In the genomic region with DNA sequence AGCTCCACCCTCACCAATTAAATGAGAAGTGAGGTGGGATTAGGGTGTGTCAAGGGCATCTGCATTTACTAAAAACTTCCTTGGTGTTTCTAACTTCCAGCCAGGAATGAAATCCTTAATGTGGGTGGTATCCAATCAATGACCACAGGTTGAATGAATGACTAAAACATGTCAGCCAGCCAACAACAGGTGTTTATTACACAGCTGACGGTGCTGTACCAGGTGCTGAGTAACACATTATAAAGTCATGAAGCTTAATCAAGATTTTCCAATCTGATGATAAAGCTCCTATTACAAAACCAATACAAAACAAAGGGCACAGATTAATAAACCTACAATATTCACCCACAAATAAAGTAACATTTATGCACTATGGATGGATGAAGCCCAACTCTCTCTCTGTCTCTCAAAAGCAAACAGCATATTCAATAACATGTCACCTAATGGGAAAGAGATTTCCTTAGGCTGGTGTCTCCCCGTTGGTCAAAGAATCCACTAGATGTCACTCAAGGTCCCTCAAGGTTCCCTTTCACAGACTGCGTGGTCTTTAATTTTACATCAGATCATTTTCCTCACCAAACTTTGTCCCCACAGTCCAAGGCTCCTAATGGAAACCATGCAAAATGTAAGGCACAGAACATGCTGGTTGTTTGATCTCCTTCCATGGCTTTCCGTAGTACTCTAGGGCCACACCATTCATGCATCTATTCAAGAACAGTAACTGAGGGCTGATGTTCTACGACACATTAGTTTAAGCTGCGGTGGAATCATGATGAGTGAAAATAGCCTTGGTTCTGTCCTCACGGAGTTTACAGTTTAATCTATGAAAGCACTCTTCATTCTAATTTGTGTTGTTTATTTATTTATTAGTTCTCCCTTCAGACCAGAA, we compare ENCODE assay signal across 8 cellular contexts. TPM values are rescaled to one million over a fixed set of nuclear protein-coding genes. Genes with fewer than 3 reads are reported as not detected.
DNase-seq lines count a peak whose midpoint lies in the region; ATAC-seq and TF ChIP-seq lines count a peak whose summit lies in the region.

No MANE protein-coding gene starts in this region.

- DNase-seq in CD4-positive, CD25-positive, alpha-beta regulatory T cell = peak; percentile 22 to 69 (median 58)
- DNase-seq in GM12865 (ENCODE audit: low read depth) (peak; percentile 59), HL-60 (ENCODE audit: low read depth in 1 of 2, low spot score in 1 of 2) (peak in 1 of 2 experiments; percentile 40), RPMI8226 (peak; percentile 50), dorsolateral prefrontal cortex (peak in 1 of 10 donors; percentile 30), memory B cell (ENCODE audit: low spot score in 2 of 2) (peak in 1 of 2 donors; percentile 25), NCI-H226 (no peak)
- DNase-seq in activated CD4-positive, CD25-positive, alpha-beta regulatory T cell treated with anti-CD3 and anti-CD28 coated beads, Interleukin-2, amount 50 U/mL, for 72 hours = no peak

- no peaks in the 10 kb centered on the region for H3K36me3 Mint-ChIP-seq in CD4-positive, CD25-positive, alpha-beta regulatory T cell
- no peaks in the 10 kb centered on the region for H3K36me3 Mint-ChIP-seq in memory B cell

- no peaks in the 10 kb centered on the region for H3K9me3 Mint-ChIP-seq in CD4-positive, CD25-positive, alpha-beta regulatory T cell
- H3K9me3 Mint-ChIP-seq in memory B cell = no peaks in the 10 kb centered on the region

- H3K4me1 Mint-ChIP-seq in CD4-positive, CD25-positive, alpha-beta regulatory T cell = peaks cover under 1 to 8% (median 7%) of the 10 kb centered on the region in 4 donors
- no peaks in the 10 kb centered on the region for H3K4me1 Mint-ChIP-seq in memory B cell

- H3K27ac Mint-ChIP-seq in CD4-positive, CD25-positive, alpha-beta regulatory T cell = peak overlapping the region in 1 of 3 donors; percentile 67
- H3K27ac Mint-ChIP-seq in memory B cell = no peak overlapping the region

- H3K4me3 ChIP-seq in CD4-positive, CD25-positive, alpha-beta regulatory T cell (ENCODE audit: low read depth, low read length) = no peak overlapping the region
- H3K4me3 ChIP-seq in GM12865 (ENCODE audit: low read depth, low read length) (no peak overlapping the region), HL-60 (replicated peaks; ENCODE audit: insufficient read depth, low read length) (no peak overlapping the region), dorsolateral prefrontal cortex (no peak overlapping the region)

- peaks cover 12% of the 10 kb centered on the region for H3K27me3 Mint-ChIP-seq in CD4-positive, CD25-positive, alpha-beta regulatory T cell
- H3K27me3 Mint-ChIP-seq in memory B cell = peaks cover 1% of the 10 kb centered on the region

- intact Hi-C loops in dorsolateral prefrontal cortex (cut with DNase I) = loop anchor here in 1 of 2 donors (2.0 to 10.0 kb wide), 3 partner anchors 48 to 259 kb away; partner anchors contain the start of gene EPB41L5

- no peaks in the 10 kb centered on the region for H3K36me3 ChIP-seq in CD4-positive, CD25-positive, alpha-beta regulatory T cell (ENCODE audit: control insufficient read depth, insufficient read depth, low read length)

- no peak overlapping the region for H3K27ac ChIP-seq in CD4-positive, CD25-positive, alpha-beta regulatory T cell (ENCODE audit: insufficient read depth, low read length, poor library complexity, severe bottlenecking)
- H3K27ac ChIP-seq in HL-60 (replicated peaks) (no peak overlapping the region; the same call in 1 of the 2 replicates), dorsolateral prefrontal cortex (peak overlapping the region in 1 of 59 donors; percentile 24)

- ATAC-seq in CD4-positive, CD25-positive, alpha-beta regulatory T cell (ENCODE audit: low read depth in 2 of 2) = peak; percentile 66 to 84
- peak; percentile 83 for ATAC-seq in memory B cell (ENCODE audit: low read depth)

- no peaks in the 10 kb centered on the region for H3K27me3 ChIP-seq in CD4-positive, CD25-positive, alpha-beta regulatory T cell (ENCODE audit: control insufficient read depth, insufficient read depth, low read length)
- H3K27me3 ChIP-seq in HL-60 (ENCODE audit: insufficient read depth, poor library complexity, severe bottlenecking) = no peaks in the 10 kb centered on the region
- no peaks in the 10 kb centered on the region for H3K27me3 ChIP-seq in dorsolateral prefrontal cortex

- peak overlapping the region in 1 of 4 donors; percentile 17 for H3K4me3 Mint-ChIP-seq in CD4-positive, CD25-positive, alpha-beta regulatory T cell
- H3K4me3 Mint-ChIP-seq in memory B cell = no peak overlapping the region

- no peaks in the 10 kb centered on the region for H3K4me1 ChIP-seq in CD4-positive, CD25-positive, alpha-beta regulatory T cell (ENCODE audit: control insufficient read depth, insufficient read depth, low read length, poor library complexity, severe bottlenecking)

- no peaks in the 10 kb centered on the region for H3K9me3 ChIP-seq in CD4-positive, CD25-positive, alpha-beta regulatory T cell (ENCODE audit: control insufficient read depth in 2 of 2, low read length in 2 of 2)

- peak; percentile 67 for TF ChIP-seq CTCF in GM12865 (IDR thresholded peaks at IDR 0.05; ENCODE audit: insufficient read depth, low read depth, low read length, missing control alignments)
- peak; percentile 68 for TF ChIP-seq CTCF in HL-60 (IDR thresholded peaks at IDR 0.05; ENCODE audit: insufficient read depth, low read length)
- TF ChIP-seq CTCF in dorsolateral prefrontal cortex (IDR thresholded peaks at IDR 0.05 in 54 of 56, conservative IDR thresholded peaks at IDR 0.05 in 2 of 56; ENCODE audit: low read depth in 1 of 56, partially characterized antibody in 56 of 56) = peak in 55 of 56 donors; percentile 21 to 84 (median 62)

RNA-seq across cellular contexts. Expression of gene PTPN4, which starts 6.4 kb away (rescaled TPM):
- 113 TPM for total RNA-seq in CD4-positive, CD25-positive, alpha-beta regulatory T cell
- 100 to 1,000 TPM in 2 of 4 donors, 10 to 100 TPM in 2; 75.2 to 115 (median 103) TPM for polyA plus RNA-seq in CD4-positive, CD25-positive, alpha-beta regulatory T cell
- total RNA-seq in dorsolateral prefrontal cortex = 100 to 1,000 TPM in 115 of 120 experiments, 10 to 100 TPM in 5; 78.4 to 183 (median 137) TPM

Comparison
In these comparisons a context has a peak if more than half of its experiments do, and no peak if none do; other contexts are left out.
1. DNase-seq: peak in CD4-positive, CD25-positive, alpha-beta regulatory T cell (3 of 3), GM12865 (single experiment) and RPMI8226 (single experiment); none in NCI-H226 (single experiment) and activated CD4-positive, CD25-positive, alpha-beta regulatory T cell treated with anti-CD3 and anti-CD28 coated beads, Interleukin-2, amount 50 U/mL, for 72 hours (single experiment).
2. Peak in every context shown above with its lines, with median percentiles within 50 percentile points of each other: CTCF ChIP-seq.